ENCODE assay signal across 8 cellular contexts in genomic region chr6:100099189-100100074, GRCh38.
DNase-seq lines count a peak whose midpoint lies in the region; ATAC-seq and TF ChIP-seq lines count a peak whose summit lies in the region.

No MANE protein-coding gene starts in this region.

- H2AFZ ChIP-seq in mammary epithelial cell (ENCODE audit: low read depth, low read length) (no peak overlapping the region), neural cell (ENCODE audit: low read depth, low read length) (no peak overlapping the region)

- H3K27ac ChIP-seq in heart left ventricle (no peak overlapping the region), right cardiac atrium (ENCODE audit: low read length) (no peak overlapping the region), mammary epithelial cell (ENCODE audit: insufficient read depth, low read depth, low read length) (no peak overlapping the region), neural cell (ENCODE audit: low read length) (no peak overlapping the region)

- no peaks in the 10 kb centered on the region for H3K9me2 ChIP-seq in neural cell (ENCODE audit: insufficient read depth, low read length)

- ATAC-seq in heart left ventricle (no peak), right cardiac atrium (no peak), T-cell (replicated peaks in 1 of 4) (no peak), GM19328 (IDR thresholded peaks at IDR 0.05; ENCODE audit: unreplicated experiment) (no peak)
- no peak for ATAC-seq in activated naive CD8-positive, alpha-beta T cell treated with anti-CD3 and anti-CD28 coated beads, Interleukin-2, amount 50 U/mL, for 24 hours

- 23 to 31% (median 30%) methylated on average over 4 of the region's 4 CpGs for WGBS in heart left ventricle, 4 donors
- WGBS in right cardiac atrium: 29% methylated on average over 4 of the region's 4 CpGs
- 1% methylated on average over 4 of the region's 4 CpGs for WGBS in mammary epithelial cell (ENCODE audit: low coverage, missing lambda C conversion rate)

- H3K4me1 Mint-ChIP-seq in T-cell: no peaks in the 10 kb centered on the region
- no peaks in the 10 kb centered on the region for H3K4me1 Mint-ChIP-seq in activated naive CD8-positive, alpha-beta T cell treated with anti-CD3 and anti-CD28 coated beads, Interleukin-2, amount 50 U/mL, for 24 hours

- H3K9me3 Mint-ChIP-seq in T-cell: no peaks in the 10 kb centered on the region
- H3K9me3 Mint-ChIP-seq in activated naive CD8-positive, alpha-beta T cell treated with anti-CD3 and anti-CD28 coated beads, Interleukin-2, amount 50 U/mL, for 24 hours: no peaks in the 10 kb centered on the region

- no peak overlapping the region for H3K4me3 Mint-ChIP-seq in T-cell
- H3K4me3 Mint-ChIP-seq in activated naive CD8-positive, alpha-beta T cell treated with anti-CD3 and anti-CD28 coated beads, Interleukin-2, amount 50 U/mL, for 24 hours: no peak overlapping the region

- H3K4me3 ChIP-seq in heart left ventricle: no peak overlapping the region
- no peak overlapping the region for H3K4me3 ChIP-seq in right cardiac atrium (ENCODE audit: low read length)
- no peak overlapping the region for H3K4me3 ChIP-seq in mammary epithelial cell (replicated peaks in 1 of 3; ENCODE audit: insufficient read depth in 1 of 3, low read depth in 2 of 3, low read length in 3 of 3)
- no peak overlapping the region for H3K4me3 ChIP-seq in neural cell (ENCODE audit: low read length)

- dilution Hi-C loops in mammary epithelial cell (cut with HindIII; ENCODE audit: low sequenced_read_pairs): loop anchor here (25.0 kb wide), 1 partner anchor 363 kb away; the partner anchor contains the start of gene SIM1

- TF ChIP-seq CTCF in heart left ventricle (IDR thresholded peaks at IDR 0.05) (peak in 11 of 12 donors; percentile 16 to 60 (median 46)), mammary epithelial cell (conservative IDR thresholded peaks at IDR 0.05 in 1 of 2, IDR thresholded peaks at IDR 0.05 in 1 of 2; ENCODE audit: extremely low read depth in 1 of 2, insufficient read depth in 1 of 2, low read depth in 1 of 2, low read length in 2 of 2) (peak; percentile 55), neural cell (IDR thresholded peaks at IDR 0.05; ENCODE audit: poor library complexity, severe bottlenecking) (peak; percentile 73)

- no peaks in the 10 kb centered on the region for H4K20me1 ChIP-seq in mammary epithelial cell (ENCODE audit: insufficient read depth, low read length)
- no peaks in the 10 kb centered on the region for H4K20me1 ChIP-seq in neural cell (ENCODE audit: insufficient read depth)

- POLR2A ChIA-PET in T-cell (lab: Charles Lee): no interaction called here

- no peak overlapping the region for H3K27ac Mint-ChIP-seq in T-cell
- no peak overlapping the region for H3K27ac Mint-ChIP-seq in activated naive CD8-positive, alpha-beta T cell treated with anti-CD3 and anti-CD28 coated beads, Interleukin-2, amount 50 U/mL, for 24 hours

- H3K79me2 ChIP-seq in mammary epithelial cell (ENCODE audit: insufficient read depth, low read length): no peaks in the 10 kb centered on the region
- H3K79me2 ChIP-seq in neural cell (replicated peaks; ENCODE audit: insufficient read depth, low read length): no peaks in the 10 kb centered on the region

- in situ Hi-C loops in mammary epithelial cell (cut with MboI; ENCODE audit: low sequenced_read_pairs in 2 of 2): loop anchor here (5.0 to 25.0 kb wide), 3 partner anchors 97 to 563 kb away; no protein-coding TSS in a partner anchor

- TF ChIP-seq EP300 in neural cell (conservative IDR thresholded peaks at IDR 0.05; ENCODE audit: poor library complexity, severe bottlenecking): no peak

- no peak for TF ChIP-seq POLR2A in heart left ventricle (IDR thresholded peaks at IDR 0.05)

- H3K36me3 ChIP-seq in heart left ventricle (no peaks in the 10 kb centered on the region), mammary epithelial cell (ENCODE audit: insufficient read depth, low read length) (no peaks in the 10 kb centered on the region), neural cell (ENCODE audit: insufficient read depth, low read length) (no peaks in the 10 kb centered on the region)

- peaks cover 5 to 11% of the 10 kb centered on the region in 2 donors for H3K27me3 Mint-ChIP-seq in T-cell
- H3K27me3 Mint-ChIP-seq in activated naive CD8-positive, alpha-beta T cell treated with anti-CD3 and anti-CD28 coated beads, Interleukin-2, amount 50 U/mL, for 24 hours: peaks cover 6% of the 10 kb centered on the region

- H3K4me1 ChIP-seq in heart left ventricle: no peaks in the 10 kb centered on the region
- H3K4me1 ChIP-seq in right cardiac atrium (ENCODE audit: control insufficient read depth, insufficient read depth, low read length): no peaks in the 10 kb centered on the region
- no peaks in the 10 kb centered on the region for H3K4me1 ChIP-seq in mammary epithelial cell (ENCODE audit: insufficient read depth, low read length)

- CTCF ChIA-PET in mammary epithelial cell (lab: Charles Lee; ENCODE audit: low non-redundant PET): no interaction called here
- CTCF ChIA-PET in T-cell (lab: Charles Lee): interaction anchor here (0.8 to 2.1 kb wide), 3 partner anchors 12 to 231 kb away, joined by 3 to 6 read pairs (median 3); no protein-coding TSS in a partner anchor

- peak; percentile 78 for TF ChIP-seq RAD21 in neural cell (conservative IDR thresholded peaks at IDR 0.05)

- intact Hi-C loops in heart left ventricle (cut with DNase I) (loop anchor here in 9 of 10 donors (2.0 to 5.0 kb wide), 3 partner anchors 227 to 232 kb away; no protein-coding TSS in a partner anchor), right cardiac atrium (cut with DNase I) (loop anchor here in 2 of 4 donors (5.0 to 10.0 kb wide), 2 partner anchors 225 to 232 kb away; no protein-coding TSS in a partner anchor), mammary epithelial cell (cut with micrococcal nuclease) (loop anchor here (1.0 to 5.0 kb wide), 4 partner anchors 97 to 512 kb away; no protein-coding TSS in a partner anchor)

- no peaks in the 10 kb centered on the region for H3K36me3 Mint-ChIP-seq in T-cell
- H3K36me3 Mint-ChIP-seq in activated naive CD8-positive, alpha-beta T cell treated with anti-CD3 and anti-CD28 coated beads, Interleukin-2, amount 50 U/mL, for 24 hours (ENCODE audit: low read depth): no peaks in the 10 kb centered on the region

- H3K4me2 ChIP-seq in mammary epithelial cell (ENCODE audit: insufficient read depth, low read depth, low read length) (peak overlapping the region; percentile 9), neural cell (ENCODE audit: low read length) (no peak overlapping the region)

- H3K9ac ChIP-seq in mammary epithelial cell (ENCODE audit: insufficient read depth, low read length): no peak overlapping the region
- H3K9ac ChIP-seq in neural cell (ENCODE audit: low read length): no peak overlapping the region

- DNase-seq in heart left ventricle: no peak
- DNase-seq in right cardiac atrium: no peak
- peak; percentile 34 for DNase-seq in NCI-H146 treated with DMSO at 0.1 percent for 48 hours (lab: John Stamatoyannopoulos, UW; ENCODE audit: unreplicated experiment)
- no peak for DNase-seq in mammary epithelial cell
- DNase-seq in T-cell: no peak
- no peak for DNase-seq in activated naive CD8-positive, alpha-beta T cell treated with anti-CD3 and anti-CD28 coated beads, Interleukin-2, amount 50 U/mL, for 24 hours

- no peaks in the 10 kb centered on the region for H3K9me3 ChIP-seq in heart left ventricle
- no peaks in the 10 kb centered on the region for H3K9me3 ChIP-seq in right cardiac atrium (ENCODE audit: control insufficient read depth, low read length)
- no peaks in the 10 kb centered on the region for H3K9me3 ChIP-seq in mammary epithelial cell (replicated peaks; ENCODE audit: insufficient read depth, low read length)
- no peaks in the 10 kb centered on the region for H3K9me3 ChIP-seq in neural cell (ENCODE audit: low read length)

- H3F3A ChIP-seq in neural cell (ENCODE audit: insufficient read depth, low read length, poor library complexity, severe bottlenecking): no peaks in the 10 kb centered on the region

- H3K27me3 ChIP-seq in heart left ventricle (peaks cover 0 to 35% (median 0%) of the 10 kb centered on the region in 9 donors), right cardiac atrium (ENCODE audit: control insufficient read depth, insufficient read depth) (no peaks in the 10 kb centered on the region), mammary epithelial cell (ENCODE audit: insufficient read depth, low read length) (peaks cover 2% of the 10 kb centered on the region), neural cell (ENCODE audit: insufficient read depth, low read depth, low read length) (no peaks in the 10 kb centered on the region)

- BruUV-seq in mammary epithelial cell (replicated peaks; lab: Mats Ljungman, UMichigan): no TSS peak

TF ChIP-seq in neural cell, 6 proteins besides CTCF, POLR2A, EP300 and RAD21:
- no peak for TF ChIP-seq MXI1 (conservative IDR thresholded peaks at IDR 0.05; ENCODE audit: poor library complexity, severe bottlenecking)
- peak; percentile 84 for TF ChIP-seq SMC3 (conservative IDR thresholded peaks at IDR 0.05; ENCODE audit: poor library complexity)
- TF ChIP-seq EZH2 (IDR thresholded peaks at IDR 0.05; ENCODE audit: borderline replicate concordance, insufficient read depth, low read length, poor library complexity, severe bottlenecking): no peak
- no peak for TF ChIP-seq REST (IDR thresholded peaks at IDR 0.05; ENCODE audit: borderline replicate concordance)
